ENCODE assay signal across 7 cellular contexts in the genomic region with DNA sequence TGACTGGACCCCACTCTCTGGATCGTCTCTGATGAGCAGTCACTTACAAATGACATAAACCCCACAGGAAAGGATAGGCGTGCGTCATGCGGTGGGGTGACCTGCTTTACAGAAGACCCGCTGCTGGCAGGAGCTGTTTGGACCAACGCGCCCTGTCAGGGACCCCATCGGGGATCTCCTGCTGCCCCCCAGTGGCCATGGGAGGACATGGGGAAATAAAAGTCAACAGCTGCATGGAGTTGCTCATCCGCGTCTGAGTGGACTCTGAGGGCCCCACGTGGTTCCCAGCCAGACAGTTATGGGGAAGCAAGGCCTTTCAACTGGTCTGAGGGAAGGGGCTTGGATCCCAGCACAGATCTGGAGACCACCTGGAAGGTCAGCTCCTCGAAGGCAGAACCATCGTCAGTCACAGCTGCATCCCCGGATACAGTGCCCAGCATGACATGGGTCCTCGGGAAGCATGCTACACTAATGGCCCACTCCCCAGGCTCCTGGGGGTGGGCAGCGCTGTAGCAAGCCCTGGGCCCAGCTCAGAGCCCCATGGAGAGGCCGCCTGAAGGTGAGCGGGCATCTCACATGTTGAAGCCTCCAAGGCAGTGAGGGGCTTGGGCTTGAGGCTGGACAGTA. TPM values are rescaled to one million over a fixed set of nuclear protein-coding genes. Genes with fewer than 3 reads are reported as not detected.
A peak's percentile ranks its signal among the peaks of the same experiment; 100 is the strongest.
DNase-seq lines count a peak whose midpoint lies in the region; TF ChIP-seq lines count a peak whose summit lies in the region.

No MANE protein-coding gene starts in this region.

- in situ Hi-C loops in GM13977 (cut with MboI; ENCODE audit: low pct_unique_long_range_greater_than_20kb, low sequenced_read_pairs, unreplicated experiment), result loop anchor here (25.0 kb wide), 1 partner anchor 453 kb away; no protein-coding TSS in a partner anchor

- no peaks in the 10 kb centered on the region for H3K79me2 ChIP-seq in osteoblast (ENCODE audit: insufficient read depth, low read length)

- H3K4me2 ChIP-seq in osteoblast (ENCODE audit: insufficient read depth, low read length), result peak overlapping the region; percentile 67

- H4K20me1 ChIP-seq in osteoblast (ENCODE audit: insufficient read depth, low read length), result no peaks in the 10 kb centered on the region

- H3K36me3 ChIP-seq in osteoblast (ENCODE audit: insufficient read depth, low read length), result no peaks in the 10 kb centered on the region

- DNase-seq in GM13977 (ENCODE audit: low spot score) (peak; percentile 89), LHCN-M2 (ENCODE audit: low read depth) (peak; percentile 89), SIG-M5 (lab: John Stamatoyannopoulos, UW) (peak; percentile 24), foreskin melanocyte (peak; percentile 67), osteoblast (ENCODE audit: insufficient read length, low spot score, missing footprints) (peak; percentile 98), substantia nigra (lab: John Stamatoyannopoulos, UW) (peak in 48 of 49 donors; percentile 24 to 93 (median 72))
- DNase-seq in activated T-helper 9 cell treated with anti-CD3 and anti-CD28 coated beads, Interleukin-2, amount 50 U/mL, for 16 hours (ENCODE audit: low read depth), result peak; percentile 65

- no peak overlapping the region for H3K27ac ChIP-seq in osteoblast (ENCODE audit: low read depth, low read length)
- H3K27ac ChIP-seq in substantia nigra (ENCODE audit: low read depth, low read length, poor library complexity, severe bottlenecking), result no peak overlapping the region

- no peaks in the 10 kb centered on the region for H3K27me3 ChIP-seq in osteoblast (ENCODE audit: insufficient read depth, low read length)

- H2AFZ ChIP-seq in osteoblast (ENCODE audit: low read length), result no peak overlapping the region

- H3K4me1 ChIP-seq in osteoblast (ENCODE audit: insufficient read depth, low read length), result peaks cover 27% of the 10 kb centered on the region

- H3K9me3 ChIP-seq in osteoblast (ENCODE audit: low read depth, low read length), result no peaks in the 10 kb centered on the region

- no peak overlapping the region for H3K4me3 ChIP-seq in osteoblast (ENCODE audit: insufficient read depth, low read length)

- TF ChIP-seq CTCF in GM13977 (IDR thresholded peaks at IDR 0.05; ENCODE audit: extremely low read depth, insufficient read depth, missing control alignments), result peak; percentile 83
- TF ChIP-seq CTCF in osteoblast (IDR thresholded peaks at IDR 0.05; ENCODE audit: extremely low read depth, low read depth, low read length), result peak; percentile 95

RNA-seq across cellular contexts. Expression of a gene that starts 32.1 kb away (rescaled TPM):
- total RNA-seq in LHCN-M2 (2014; rRNA removed) (1.2 and 1.3 TPM in 2 replicates), osteoblast (0.29 and 0.36 TPM in 2 replicates)
- 1.3 TPM for polyA plus RNA-seq in LHCN-M2 (2012)

RNA-seq across cellular contexts. Expression of a gene that starts 46.4 kb away (rescaled TPM):
- total RNA-seq in LHCN-M2 (2014; rRNA removed), result not detected in 2 replicates
- polyA plus RNA-seq in LHCN-M2 (2012), result 0.49 TPM
- not detected in 2 replicates for total RNA-seq in osteoblast

Comparison
In these comparisons a context has a peak if more than half of its experiments do, and no peak if none do; other contexts are left out.
1. DNase-seq: peak in every context shown above with its lines; median percentile 98 in osteoblast; 89 in GM13977; 89 in LHCN-M2; 72 in substantia nigra; 67 in foreskin melanocyte; 65 in activated T-helper 9 cell treated with anti-CD3 and anti-CD28 coated beads, Interleukin-2, amount 50 U/mL, for 16 hours; 24 in SIG-M5.